ENCODE assay signal across 12 cellular contexts in genomic region chr6:56555438-56555872, GRCh38.
DNase-seq lines count a peak whose midpoint lies in the region; TF ChIP-seq lines count a peak whose summit lies in the region.
"Had no signal": no experiment of that assay in that cellular context is flagged by ENCODE, and none has a peak within 500 bp of the region (broad histone marks: within the 10 kb centered on the region; RNA-seq: fewer than 3 reads in every experiment).

No MANE protein-coding gene starts in this region.

- DNase-seq in HEK293T (ENCODE audit: extremely low spot score) (peak; percentile 33), SHP77 (lab: John Stamatoyannopoulos, UW) (peak; percentile 16 to 48), foreskin fibroblast (peak; percentile 26 to 60), retina (peak; percentile 60), medulla oblongata (ENCODE audit: extremely low spot score) (no peak), KBM-7 (no peak), colonic mucosa (no peak)
- DNase-seq: activated naive CD4-positive, alpha-beta T cell treated with anti-CD3 and anti-CD28 coated beads for 36 hours; DMS153; effector memory CD4-positive, alpha-beta T cell; NCI-H510A; stimulated activated CD4-positive, alpha-beta T cell treated with anti-CD3 and anti-CD28 coated beads, Interleukin-2, amount 100 ng/mL, for 48 hours had no signal

- no peaks in the 10 kb centered on the region for H3K27me3 ChIP-seq in colonic mucosa

- POLR2A ChIA-PET in HEK293T (lab: Yijun Ruan, JAX) = no interaction called here

- H3K36me3 ChIP-seq in colonic mucosa = no peaks in the 10 kb centered on the region

- H3K4me1 ChIP-seq in colonic mucosa = no peaks in the 10 kb centered on the region

- intact Hi-C loops in colonic mucosa (cut with DNase I) = no loop called here

- H3K27ac ChIP-seq in colonic mucosa = no peak overlapping the region

- in situ Hi-C loops in KBM-7 (cut with MboI; ENCODE audit: low pct_unique_long_range_greater_than_20kb, low sequenced_read_pairs) = loop anchor here (25.0 kb wide), 1 partner anchor 193 kb away; no protein-coding TSS in a partner anchor

- H3K9ac ChIP-seq in colonic mucosa (ENCODE audit: low read depth in 2 of 2, low read length in 2 of 2) = no peak overlapping the region

- no peaks in the 10 kb centered on the region for H3K9me3 ChIP-seq in colonic mucosa

- CTCF ChIA-PET in HEK293T (lab: Yijun Ruan, JAX) = no interaction called here

- TF ChIP-seq CTCF in foreskin fibroblast (IDR thresholded peaks at IDR 0.05; ENCODE audit: low read depth, low read length) (no peak), colonic mucosa (IDR thresholded peaks at IDR 0.05) (no peak)

- H3K4me3 ChIP-seq in foreskin fibroblast (ENCODE audit: low read depth in 1 of 2, low read length in 2 of 2) (no peak overlapping the region), colonic mucosa (no peak overlapping the region)

TF ChIP-seq in HEK293T, 16 proteins besides CTCF, POLR2A, EP300 and RAD21:
- peak; percentile 75; the same call in 1 of the 2 replicates for TF ChIP-seq CTBP1 (IDR thresholded peaks at IDR 0.05; ENCODE audit: borderline replicate concordance)
- no peak for TF ChIP-seq FOXA1 (IDR thresholded peaks at IDR 0.05)
- TF ChIP-seq ZNF384 (IDR thresholded peaks at IDR 0.05) = no peak
- TF ChIP-seq NFRKB (IDR thresholded peaks at IDR 0.05) = no peak
- no peak for TF ChIP-seq SUZ12 (IDR thresholded peaks at IDR 0.05)
- no peak for TF ChIP-seq TARDBP (IDR thresholded peaks at IDR 0.05)
- no peak for TF ChIP-seq FOXM1 (IDR thresholded peaks at IDR 0.05; ENCODE audit: borderline replicate concordance)
- TF ChIP-seq BHLHE40 (IDR thresholded peaks at IDR 0.05; ENCODE audit: borderline replicate concordance) = no peak
- TF ChIP-seq FOXK2 (IDR thresholded peaks at IDR 0.05) = no peak
- TF ChIP-seq ELF4 (IDR thresholded peaks at IDR 0.05) = no peak
- TF ChIP-seq L3MBTL2 (conservative IDR thresholded peaks at IDR 0.05) = no peak
- no peak for TF ChIP-seq LEF1 (IDR thresholded peaks at IDR 0.05; ENCODE audit: borderline replicate concordance)
- TF ChIP-seq SP1 (IDR thresholded peaks at IDR 0.05) = no peak
- peak; percentile 94 for TF ChIP-seq PKNOX1 (IDR thresholded peaks at IDR 0.05)
- peak; percentile 94 for TF ChIP-seq ARNT (IDR thresholded peaks at IDR 0.05)
- no peak for TF ChIP-seq HDGF (IDR thresholded peaks at IDR 0.05; ENCODE audit: borderline replicate concordance)

Comparison
In these comparisons a context has a peak if more than half of its experiments do, and no peak if none do; other contexts are left out.
1. DNase-seq: peak in HEK293T (single experiment), SHP77 (2 of 2), foreskin fibroblast (2 of 2) and retina (single experiment); none in medulla oblongata (single experiment), KBM-7 (single experiment) and colonic mucosa (single experiment).